Comparison of ENCODE assay signal across 8 cellular contexts in the genomic region with DNA sequence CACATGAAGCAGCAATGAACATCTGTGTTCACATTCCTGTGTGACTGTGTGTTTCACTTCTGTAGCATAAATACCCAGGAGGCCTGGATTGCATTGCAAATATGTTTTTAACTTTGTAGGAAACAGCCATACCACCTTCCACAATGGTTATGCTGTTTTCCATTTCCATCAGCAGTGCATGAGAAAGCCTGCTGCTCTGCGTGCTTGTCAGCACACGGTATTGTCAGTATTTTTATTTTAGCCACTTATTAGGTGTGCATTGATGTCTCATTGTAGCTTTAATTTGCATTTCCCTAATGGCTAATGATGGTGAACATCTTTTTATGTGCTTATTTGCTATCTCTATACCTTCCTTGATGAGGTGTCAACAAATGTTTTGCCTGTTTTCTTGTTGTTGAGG.
"Had no signal": no experiment of that assay in that cellular context is flagged by ENCODE, and none has a peak within 500 bp of the region (broad histone marks: within the 10 kb centered on the region; RNA-seq: fewer than 3 reads in every experiment).

No MANE protein-coding gene starts in this region.

- H2AFZ ChIP-seq: GM23248 had no signal

- ATAC-seq: K562 had no signal

- H3K9ac ChIP-seq: GM23248 had no signal

- DNase-seq: GM23248, GOT3, H9, HCEC 1CT, IMR-90, KG1 had no signal

- H3K4me3 ChIP-seq: GM23248, K562 had no signal

- H3K27ac ChIP-seq: GM23248 had no signal

- FAIRE-seq: H54, K562 had no signal
